ENCODE assay signal across 19 cellular contexts in the genomic region with DNA sequence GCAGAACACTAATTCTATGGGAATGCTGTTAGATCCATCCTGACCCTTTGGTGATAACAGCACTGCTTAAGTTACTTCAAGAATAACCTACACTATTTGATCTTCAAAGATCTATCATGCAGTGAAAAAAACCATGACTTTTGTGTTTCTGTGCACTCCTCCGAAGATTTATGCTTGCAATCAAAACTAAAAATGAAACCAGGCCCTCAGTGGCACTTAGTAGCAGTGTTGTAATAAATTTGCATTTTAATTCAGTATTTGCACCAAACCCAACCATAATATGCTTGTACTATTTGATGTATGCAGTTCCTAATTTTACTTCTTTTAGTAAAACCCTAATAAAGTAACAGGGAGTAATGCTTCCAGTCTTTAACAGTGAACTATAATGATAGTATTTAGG.
"Had no signal": no experiment of that assay in that cellular context is flagged by ENCODE, and none has a peak within 500 bp of the region (broad histone marks: within the 10 kb centered on the region; RNA-seq: fewer than 3 reads in every experiment).

No MANE protein-coding gene starts in this region.

- H3K36me3 ChIP-seq: esophagus muscularis mucosa, gastrocnemius medialis, heart right ventricle, left ventricle myocardium inferior, spleen, stomach, thoracic aorta, transverse colon had no signal

- H3K4me3 ChIP-seq: esophagus muscularis mucosa, gastrocnemius medialis, heart right ventricle, left ventricle myocardium inferior, lung, mucosa of descending colon, spleen, stomach, thoracic aorta, transverse colon had no signal

- H3K9me3 ChIP-seq: esophagus muscularis mucosa, gastrocnemius medialis, heart right ventricle, left ventricle myocardium inferior, mucosa of descending colon, spleen, stomach, thoracic aorta, transverse colon had no signal

- H3K4me1 ChIP-seq: esophagus muscularis mucosa, spleen had no signal

- ATAC-seq: natural killer cell; stimulated activated naive B cell treated with anti-CD40 and anti-IgM and Interleukin-4, amounts not matched to agents 10 μg/mL and 1 μg/mL and 100 μg/mL, for 72 hours had no signal

- H3K27ac ChIP-seq: epithelial cell of prostate, esophagus muscularis mucosa, gastrocnemius medialis, heart right ventricle, spleen, stomach, thoracic aorta, transverse colon had no signal

- H3K27me3 ChIP-seq: esophagus muscularis mucosa, gastrocnemius medialis, heart right ventricle, spleen, stomach, transverse colon had no signal

- DNase-seq: cortex of kidney; effector memory CD4-positive, alpha-beta T cell; islet precursor cell; mesendoderm; natural killer cell; spleen; stimulated activated CD4-positive, alpha-beta T cell treated with anti-CD3 and anti-CD28 coated beads, Interleukin-2, amount 100 ng/mL, for 24 hours; stimulated activated CD4-positive, alpha-beta T cell treated with anti-CD3 and anti-CD28 coated beads, Interleukin-4, amount 100 ng/mL, for 4 hours; stimulated activated naive B cell treated with anti-CD40 and anti-IgM and Interleukin-4, amounts not matched to agents 10 μg/mL and 1 μg/mL and 100 μg/mL, for 72 hours had no signal
